In the genomic region with DNA sequence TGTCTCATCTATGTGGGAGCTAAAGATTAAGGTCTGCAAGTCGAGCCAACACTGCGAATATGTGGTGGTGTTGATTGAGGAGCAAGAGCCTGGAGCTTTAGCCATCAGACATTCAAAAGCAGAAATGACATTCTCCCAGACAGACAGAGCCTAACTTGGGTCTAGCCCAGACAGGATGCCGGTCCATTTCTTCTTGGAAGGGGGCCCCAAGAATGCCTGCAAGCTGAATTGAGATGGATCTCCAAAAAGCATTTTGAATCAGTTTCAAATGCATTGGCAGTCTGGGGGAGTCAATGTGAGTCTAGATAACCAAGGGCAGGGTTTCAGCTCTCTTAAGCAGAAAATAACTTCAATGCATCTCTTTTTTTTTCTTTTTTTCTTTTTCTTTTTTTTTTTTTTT, we compare ENCODE assay signal across 19 cellular contexts. TPM values are rescaled to one million over a fixed set of nuclear protein-coding genes. Genes with fewer than 3 reads are reported as not detected.
A peak's percentile ranks its signal among the peaks of the same experiment; 100 is the strongest.
DNase-seq lines count a peak whose midpoint lies in the region; ATAC-seq and TF ChIP-seq lines count a peak whose summit lies in the region.
"Had no signal": no experiment of that assay in that cellular context is flagged by ENCODE, and none has a peak within 500 bp of the region (broad histone marks: within the 10 kb centered on the region; RNA-seq: fewer than 3 reads in every experiment).

No MANE protein-coding gene starts in this region.

- H3K4ac ChIP-seq in IMR-90 (ENCODE audit: low read depth, low read length) = peak overlapping the region; percentile 60

- TF ChIP-seq RAD21 in IMR-90 (IDR thresholded peaks at IDR 0.05; ENCODE audit: low read length) = no peak

- POLR2A ChIA-PET in A673 (lab: Charles Lee; ENCODE audit: low non-redundant PET) = interaction anchor here (0.6 kb wide), 1 partner anchor 36 kb away, joined by 10 read pairs; no protein-coding TSS in a partner anchor
- POLR2A ChIA-PET in IMR-90 (lab: Charles Lee; ENCODE audit: unreplicated experiment) = no interaction called here

- intact Hi-C loops in A673 (cut with micrococcal nuclease; ENCODE audit: unreplicated experiment) (no loop called here), IMR-90 (cut with micrococcal nuclease) (no loop called here)

- H2AK9ac ChIP-seq in IMR-90 (replicated peaks; ENCODE audit: low read depth, low read length, poor library complexity) = no peak overlapping the region

- peak overlapping the region; percentile 82 for H2BK20ac ChIP-seq in IMR-90 (ENCODE audit: low read depth, low read length)

- no peak for ATAC-seq in IMR-90 (ENCODE audit: low read depth)

- peak overlapping the region; percentile 48 for H3K14ac ChIP-seq in IMR-90 (replicated peaks; ENCODE audit: low read depth, low read length)

- DNase-seq in A673 (ENCODE audit: low spot score) = peak; percentile 43
- no peak for DNase-seq in IMR-90
- no peak for DNase-seq in brain microvascular endothelial cell
- DNase-seq in NOMO-1 (lab: John Stamatoyannopoulos, UW; ENCODE audit: unreplicated experiment in 2 of 2) = no peak
- DNase-seq in SW 1271 (lab: John Stamatoyannopoulos, UW) = no peak
- no peak for DNase-seq in superior temporal gyrus (ENCODE audit: extremely low spot score)
- DNase-seq in retina = no peak
- DNase-seq: activated CD4-positive, alpha-beta T cell treated with anti-CD3 and anti-CD28 coated beads, Interleukin-2, amount 10 ng/mL, durations not matched to agents 7 days and 5 days; activated naive CD4-positive, alpha-beta T cell; effector memory CD4-positive, alpha-beta T cell; esophagus squamous epithelium; naive B cell; NCI-H2081 treated with DMSO at 0.1 percent for 48 hours; NCI-H510A treated with DMSO at 0.1 percent for 48 hours; posterior cingulate gyrus; SHP77; spleen; T-helper 1 cell had no signal

- CTCF ChIA-PET in A673 (lab: Charles Lee) = no interaction called here
- CTCF ChIA-PET in IMR-90 (lab: Yijun Ruan, JAX) = interaction anchor here (0.6 to 1.1 kb wide), 5 partner anchors 11 to 1726 kb away, joined by 3 to 4 read pairs (median 3); no protein-coding TSS in a partner anchor

- H3K56ac ChIP-seq in IMR-90 (ENCODE audit: extremely low read depth, insufficient read depth, low read length) = no peak overlapping the region

- no peak overlapping the region for H3K4me2 ChIP-seq in IMR-90 (ENCODE audit: low read depth, low read length)

- no peaks in the 10 kb centered on the region for H3K79me1 ChIP-seq in IMR-90 (ENCODE audit: low read depth in 1 of 2, low read length in 2 of 2)

- peak overlapping the region; percentile 50; the same call in 1 of the 2 replicates for H2AK5ac ChIP-seq in IMR-90 (ENCODE audit: low read depth, low read length)

- WGBS in IMR-90 (ENCODE audit: extremely low coverage in 2 of 2, insufficient read length in 1 of 2), 2 experiments = no CpG with 5 or more reads among the region's 3 CpGs

- H3K9me1 ChIP-seq in IMR-90 (ENCODE audit: insufficient read depth, low read length) = peaks cover 15% of the 10 kb centered on the region

- dilution Hi-C loops in IMR-90 (cut with HindIII; ENCODE audit: low sequenced_read_pairs, unreplicated experiment) = no loop called here

- peak overlapping the region; percentile 66; the same call in 1 of the 3 replicates for H2BK15ac ChIP-seq in IMR-90 (ENCODE audit: low read depth, low read length)

- peak overlapping the region; percentile 83 for H3K18ac ChIP-seq in IMR-90 (ENCODE audit: low read depth, low read length)

- no TSS peak for BruUV-seq in A673 (replicated peaks; lab: Mats Ljungman, UMichigan)
- no TSS peak for BruUV-seq in IMR-90 (replicated peaks; lab: Mats Ljungman, UMichigan)

- H2BK5ac ChIP-seq in IMR-90 (ENCODE audit: low read depth, low read length, poor library complexity, severe bottlenecking) = peak overlapping the region; percentile 84

- TF ChIP-seq CTCF in A673 (conservative IDR thresholded peaks at IDR 0.05; ENCODE audit: low read depth, low read length) = no peak
- no peak for TF ChIP-seq CTCF in IMR-90 (conservative IDR thresholded peaks at IDR 0.05; ENCODE audit: low read depth, low read length)
- TF ChIP-seq CTCF in brain microvascular endothelial cell (IDR thresholded peaks at IDR 0.05; ENCODE audit: low read depth, low read length, missing control alignments) = no peak
- TF ChIP-seq CTCF in nephron (IDR thresholded peaks at IDR 0.05; ENCODE audit: unreplicated experiment in 3 of 3) = no peak

- peaks cover 88% of the 10 kb centered on the region for H3K4me1 ChIP-seq in A673 (ENCODE audit: insufficient read depth, low read length, poor library complexity, severe bottlenecking)
- peaks cover 28% of the 10 kb centered on the region for H3K4me1 ChIP-seq in IMR-90 (ENCODE audit: control insufficient read depth, insufficient read depth, low read length)

- H3K27ac Mint-ChIP-seq in nephron = peak overlapping the region; percentile 95 to 100 (median 96)
- H3K27ac Mint-ChIP-seq: activated CD4-positive, alpha-beta T cell treated with anti-CD3 and anti-CD28 coated beads, Interleukin-2, amount 10 ng/mL, durations not matched to agents 7 days and 5 days had no signal

- H3K9me3 ChIP-seq in A673 (ENCODE audit: low read depth, low read length, poor library complexity, severe bottlenecking) = no peaks in the 10 kb centered on the region
- H3K9me3 ChIP-seq in IMR-90 (ENCODE audit: control insufficient read depth, insufficient read depth, low read length) = peaks cover 3% of the 10 kb centered on the region; the same call in 1 of the 2 replicates
- H3K9me3 ChIP-seq: esophagus squamous epithelium, spleen had no signal

- H4K91ac ChIP-seq in IMR-90 (ENCODE audit: insufficient read depth, low read depth, low read length) = peak overlapping the region; percentile 41; the same call in 1 of the 2 replicates

- H4K5ac ChIP-seq in IMR-90 (ENCODE audit: low read depth, low read length) = peak overlapping the region; percentile 79

- H3K27ac ChIP-seq in A673 (ENCODE audit: low read depth, low read length, poor library complexity, severe bottlenecking) (peak overlapping the region; percentile 56), IMR-90 (ENCODE audit: insufficient read depth, low read length) (peak overlapping the region; percentile 37; the same call in 1 of the 2 replicates), brain microvascular endothelial cell (peak overlapping the region; percentile 54)
- H3K27ac ChIP-seq: esophagus squamous epithelium had no signal

- no peak overlapping the region for H2AFZ ChIP-seq in IMR-90 (replicated peaks; ENCODE audit: low read length, poor library complexity)

- H2BK120ac ChIP-seq in IMR-90 (ENCODE audit: low read depth, low read length) = peak overlapping the region; percentile 73

- H3K23ac ChIP-seq in IMR-90 (ENCODE audit: low read depth, low read length) = no peak overlapping the region

- H3K36me3 ChIP-seq in A673 (ENCODE audit: insufficient read depth, low read length, poor library complexity, severe bottlenecking) (no peaks in the 10 kb centered on the region), IMR-90 (ENCODE audit: control insufficient read depth, insufficient read depth, low read length) (no peaks in the 10 kb centered on the region), brain microvascular endothelial cell (replicated peaks) (no peaks in the 10 kb centered on the region)
- H3K36me3 ChIP-seq: esophagus squamous epithelium, spleen had no signal

- no peaks in the 10 kb centered on the region for H3K27me3 Mint-ChIP-seq in nephron (ENCODE audit: low read depth)
- H3K27me3 Mint-ChIP-seq: activated CD4-positive, alpha-beta T cell treated with anti-CD3 and anti-CD28 coated beads, Interleukin-2, amount 10 ng/mL, durations not matched to agents 7 days and 5 days; naive B cell had no signal

- H3K27me3 ChIP-seq in A673 (replicated peaks; ENCODE audit: insufficient read depth, low read depth, low read length, poor library complexity) = no peaks in the 10 kb centered on the region
- H3K27me3 ChIP-seq in IMR-90 (ENCODE audit: control insufficient read depth, insufficient read depth, low read length) = no peaks in the 10 kb centered on the region
- H3K27me3 ChIP-seq in brain microvascular endothelial cell (replicated peaks) = no peaks in the 10 kb centered on the region
- H3K27me3 ChIP-seq: esophagus squamous epithelium, spleen had no signal

- H3K9ac ChIP-seq in IMR-90 (ENCODE audit: low read depth, low read length) = no peak overlapping the region

- peaks cover 79% of the 10 kb centered on the region for H3K4me1 Mint-ChIP-seq in nephron

- no peak for TF ChIP-seq POLR2A in IMR-90 (IDR thresholded peaks at IDR 0.05; ENCODE audit: low read depth, low read length)

- peak overlapping the region in 1 of 3 experiments; percentile 53 for H3K4me3 Mint-ChIP-seq in nephron
- H3K4me3 Mint-ChIP-seq: activated CD4-positive, alpha-beta T cell treated with anti-CD3 and anti-CD28 coated beads, Interleukin-2, amount 10 ng/mL, durations not matched to agents 7 days and 5 days; naive B cell had no signal

- H3K36me3 Mint-ChIP-seq in nephron (ENCODE audit: low read depth) = no peaks in the 10 kb centered on the region
- H3K36me3 Mint-ChIP-seq: naive B cell had no signal

- in situ Hi-C loops in IMR-90 (cut with MboI; ENCODE audit: low sequenced_read_pairs) (no loop called here), brain microvascular endothelial cell (cut with HindIII; ENCODE audit: low pct_ligation_motif_present, low sequenced_read_pairs) (no loop called here)

- H3K9me3 Mint-ChIP-seq in nephron = peaks cover 2% of the 10 kb centered on the region
- H3K9me3 Mint-ChIP-seq: activated CD4-positive, alpha-beta T cell treated with anti-CD3 and anti-CD28 coated beads, Interleukin-2, amount 10 ng/mL, durations not matched to agents 7 days and 5 days; naive B cell had no signal

- H3K4me3 ChIP-seq in A673 (ENCODE audit: low read depth, low read length, poor library complexity, severe bottlenecking) (no peak overlapping the region), IMR-90 (ENCODE audit: insufficient read depth, low read depth, low read length) (no peak overlapping the region), brain microvascular endothelial cell (ENCODE audit: low read depth, low read length) (no peak overlapping the region)
- H3K4me3 ChIP-seq: esophagus squamous epithelium, spleen had no signal

- no peaks in the 10 kb centered on the region for H4K20me1 ChIP-seq in IMR-90 (ENCODE audit: insufficient read depth, low read length)

- H4K8ac ChIP-seq in IMR-90 (ENCODE audit: low read depth in 2 of 2, low read length in 2 of 2) = peak overlapping the region in 1 of 2 experiments; percentile 29; a peak in 1 of 4 replicates

TF ChIP-seq in IMR-90, 13 proteins besides CTCF, POLR2A, EP300 and RAD21 (continues in another document):
- TF ChIP-seq MXI1 (IDR thresholded peaks at IDR 0.05; ENCODE audit: borderline replicate concordance, low read depth, low read length) (no peak), RCOR1 (IDR thresholded peaks at IDR 0.05; ENCODE audit: insufficient replicate concordance, low read length) (no peak), CEBPB (IDR thresholded peaks at IDR 0.05; ENCODE audit: low read depth, low read length) (no peak), SMC3 (IDR thresholded peaks at IDR 0.05; ENCODE audit: low read depth, low read length) (no peak), FOS (IDR thresholded peaks at IDR 0.05; ENCODE audit: low read depth, low read length) (no peak)

RNA-seq across cellular contexts. Expression of gene EML4, which starts 30.0 kb away (rescaled TPM):
- 93.7 and 103 TPM in 2 replicates for total RNA-seq in A673 (2021)
- total RNA-seq in IMR-90 (2012; rRNA removed) = 73.7 and 85.8 TPM in 2 replicates
- polyA plus RNA-seq in IMR-90 (2012; rRNA removed) = 24.8 and 29.7 TPM in 2 replicates
- polyA plus RNA-seq in IMR-90 (2012; cell fraction: cytosol; rRNA removed) = 6.9 and 14.5 TPM in 2 replicates
- 24.1 and 88.2 TPM in 2 replicates for polyA plus RNA-seq in IMR-90 (2012; cell fraction: nucleus; rRNA removed; ENCODE audit: low replicate concordance)
